ENCODE assay signal across 8 cellular contexts in genomic region chr3:186097663-186098451, GRCh38. TPM values are rescaled to one million over a fixed set of nuclear protein-coding genes. Genes with fewer than 3 reads are reported as not detected.
DNase-seq lines count a peak whose midpoint lies in the region; ATAC-seq and TF ChIP-seq lines count a peak whose summit lies in the region.

No MANE protein-coding gene starts in this region.

- H3K36me3 Mint-ChIP-seq in activated naive CD8-positive, alpha-beta T cell treated with anti-CD3 and anti-CD28 coated beads, Interleukin-2, amount 50 U/mL, for 24 hours (ENCODE audit: low read depth), result no peaks in the 10 kb centered on the region
- H3K36me3 Mint-ChIP-seq in glutamatergic neuron (ENCODE audit: unreplicated experiment) (no peaks in the 10 kb centered on the region), T-helper 17 cell (ENCODE audit: low read depth) (peaks cover 3% of the 10 kb centered on the region)

- H3K27me3 Mint-ChIP-seq in activated naive CD8-positive, alpha-beta T cell treated with anti-CD3 and anti-CD28 coated beads, Interleukin-2, amount 50 U/mL, for 24 hours, result peaks cover 67% of the 10 kb centered on the region
- peaks cover 8% of the 10 kb centered on the region for H3K27me3 Mint-ChIP-seq in glutamatergic neuron (ENCODE audit: unreplicated experiment)
- H3K27me3 Mint-ChIP-seq in T-helper 17 cell, result peaks cover 93% of the 10 kb centered on the region

- peaks cover 2% of the 10 kb centered on the region for H3K4me1 Mint-ChIP-seq in activated naive CD8-positive, alpha-beta T cell treated with anti-CD3 and anti-CD28 coated beads, Interleukin-2, amount 50 U/mL, for 24 hours
- H3K4me1 Mint-ChIP-seq in glutamatergic neuron (ENCODE audit: low read depth, unreplicated experiment) (peaks cover 73% of the 10 kb centered on the region), T-helper 17 cell (peaks cover 2% of the 10 kb centered on the region)

- ATAC-seq in activated naive CD8-positive, alpha-beta T cell treated with anti-CD3 and anti-CD28 coated beads, Interleukin-2, amount 50 U/mL, for 24 hours, result no peak
- no peak for ATAC-seq in T-helper 17 cell

- no peaks in the 10 kb centered on the region for H3K9me3 Mint-ChIP-seq in activated naive CD8-positive, alpha-beta T cell treated with anti-CD3 and anti-CD28 coated beads, Interleukin-2, amount 50 U/mL, for 24 hours
- H3K9me3 Mint-ChIP-seq in glutamatergic neuron (ENCODE audit: unreplicated experiment), result peaks cover 16% of the 10 kb centered on the region

- peak overlapping the region; percentile 46 for H3K4me3 Mint-ChIP-seq in activated naive CD8-positive, alpha-beta T cell treated with anti-CD3 and anti-CD28 coated beads, Interleukin-2, amount 50 U/mL, for 24 hours
- H3K4me3 Mint-ChIP-seq in glutamatergic neuron (ENCODE audit: unreplicated experiment) (peak overlapping the region; percentile 91), T-helper 17 cell (no peak overlapping the region)

- H3K9me3 ChIP-seq in T-helper 17 cell (ENCODE audit: control insufficient read depth, low read length, poor library complexity, severe bottlenecking), result no peaks in the 10 kb centered on the region

- TF ChIP-seq CTCF in glutamatergic neuron (IDR thresholded peaks at IDR 0.05; ENCODE audit: partially characterized antibody, unreplicated experiment), result no peak

- no peak overlapping the region for H3K27ac Mint-ChIP-seq in activated naive CD8-positive, alpha-beta T cell treated with anti-CD3 and anti-CD28 coated beads, Interleukin-2, amount 50 U/mL, for 24 hours
- H3K27ac Mint-ChIP-seq in glutamatergic neuron (ENCODE audit: unreplicated experiment), result peak overlapping the region; percentile 97
- H3K27ac Mint-ChIP-seq in T-helper 17 cell, result no peak overlapping the region

- DNase-seq in DMS79 (lab: John Stamatoyannopoulos, UW) (peak; percentile 9), NCI-H146 treated with DMSO at 0.1 percent for 48 hours (lab: John Stamatoyannopoulos, UW; ENCODE audit: unreplicated experiment) (peak; percentile 97), glutamatergic neuron (peak; percentile 73), non-pigmented ciliary epithelial cell (ENCODE audit: low read depth) (peak; percentile 61), T-helper 17 cell (no peak)
- DNase-seq in activated naive CD8-positive, alpha-beta T cell treated with anti-CD3 and anti-CD28 coated beads, Interleukin-2, amount 50 U/mL, for 24 hours, result no peak
- no peak for DNase-seq in stimulated activated naive CD4-positive, alpha-beta T cell (lab: John Stamatoyannopoulos, UW)
- DNase-seq in effector CD4-positive, alpha-beta T cell, result no peak

RNA-seq across cellular contexts. Expression of gene ETV5, which starts 11.0 kb away (rescaled TPM):
- total RNA-seq in glutamatergic neuron (ENCODE audit: unreplicated experiment), result 16.9 TPM
- under 1 TPM in 1 of 2 donors, not detected in 1; 0.70 TPM for total RNA-seq in T-helper 17 cell

Comparison
In these comparisons a context has a peak if more than half of its experiments do, and no peak if none do; other contexts are left out.
1. DNase-seq: peak in DMS79 (single experiment), NCI-H146 treated with DMSO at 0.1 percent for 48 hours (single experiment), glutamatergic neuron (single experiment) and non-pigmented ciliary epithelial cell (single experiment); none in activated naive CD8-positive, alpha-beta T cell treated with anti-CD3 and anti-CD28 coated beads, Interleukin-2, amount 50 U/mL, for 24 hours (single experiment), stimulated activated naive CD4-positive, alpha-beta T cell (0 of 6), effector CD4-positive, alpha-beta T cell (single experiment) and T-helper 17 cell (0 of 3).
2. RNA of gene ETV5, which starts 11.0 kb away (total RNA-seq): 16.9 TPM in glutamatergic neuron (single experiment); 0.70 TPM in T-helper 17 cell; every median in the first group is over 10 times any median in the second.